In genomic region chr19:55673889-55674288, GRCh38 we compare ENCODE assay signal across 11 cellular contexts. TPM values are rescaled to one million over a fixed set of nuclear protein-coding genes. Genes with fewer than 3 reads are reported as not detected.
A peak's percentile ranks its signal among the peaks of the same experiment; 100 is the strongest.
DNase-seq lines count a peak whose midpoint lies in the region; ATAC-seq and TF ChIP-seq lines count a peak whose summit lies in the region.
"Had no signal": no experiment of that assay in that cellular context is flagged by ENCODE, and none has a peak within 500 bp of the region (broad histone marks: within the 10 kb centered on the region; RNA-seq: fewer than 3 reads in every experiment).

No MANE protein-coding gene starts in this region.

- POLR2A ChIA-PET in CD8-positive, alpha-beta T cell (lab: Charles Lee) = interaction anchor here (1.3 kb wide), 1 partner anchor 27 kb away, joined by 4 read pairs; no protein-coding TSS in a partner anchor
- POLR2A ChIA-PET in activated naive CD8-positive, alpha-beta T cell treated with anti-CD3 and anti-CD28 coated beads, Interleukin-2, amount 10 ng/mL, durations not matched to agents 7 days and 5 days (lab: Charles Lee) = interaction anchor here (0.5 kb wide), 1 partner anchor 54 kb away, joined by 3 read pairs; no protein-coding TSS in a partner anchor
- POLR2A ChIA-PET in naive thymus-derived CD8-positive, alpha-beta T cell (lab: Charles Lee) = interaction anchor here (0.7 to 1.5 kb wide), 5 partner anchors 17 to 73 kb away, joined by 3 to 8 read pairs (median 4); partner anchors contain the start of gene U2AF2

- ATAC-seq in CD8-positive, alpha-beta T cell = no peak
- ATAC-seq in activated naive CD8-positive, alpha-beta T cell treated with anti-CD3 and anti-CD28 coated beads, Interleukin-2, amount 10 ng/mL, durations not matched to agents 7 days and 5 days (ENCODE audit: low read depth) = no peak
- ATAC-seq in naive thymus-derived CD8-positive, alpha-beta T cell = no peak
- no peak for ATAC-seq in HG02642 (IDR thresholded peaks at IDR 0.05; ENCODE audit: poor library complexity, unreplicated experiment)
- ATAC-seq in HG02870 (IDR thresholded peaks at IDR 0.05; ENCODE audit: unreplicated experiment) = no peak
- ATAC-seq: left colon had no signal

- H3K36me3 ChIP-seq in CD8-positive, alpha-beta T cell (ENCODE audit: insufficient read depth, low read length) = peaks cover 35% of the 10 kb centered on the region
- H3K36me3 ChIP-seq in HUES64 (ENCODE audit: insufficient read depth, low read length) = peaks cover 46% of the 10 kb centered on the region

- peaks cover 46% of the 10 kb centered on the region for H3K4me1 ChIP-seq in CD8-positive, alpha-beta T cell (ENCODE audit: insufficient read depth, low read length)
- peaks cover 17% of the 10 kb centered on the region for H3K4me1 ChIP-seq in HUES64 (ENCODE audit: insufficient read depth, low read length)

- H3K9me3 ChIP-seq in CD8-positive, alpha-beta T cell (ENCODE audit: low read length) = no peaks in the 10 kb centered on the region
- no peaks in the 10 kb centered on the region for H3K9me3 ChIP-seq in HUES64 (ENCODE audit: insufficient read depth, low read depth, low read length)

- peaks cover 64% of the 10 kb centered on the region for H3K36me3 Mint-ChIP-seq in CD8-positive, alpha-beta T cell
- peaks cover 10% of the 10 kb centered on the region for H3K36me3 Mint-ChIP-seq in activated naive CD8-positive, alpha-beta T cell treated with anti-CD3 and anti-CD28 coated beads, Interleukin-2, amount 10 ng/mL, durations not matched to agents 7 days and 5 days
- peaks cover 2 to 63% (median 4%) of the 10 kb centered on the region in 3 donors for H3K36me3 Mint-ChIP-seq in naive thymus-derived CD8-positive, alpha-beta T cell

- no peaks in the 10 kb centered on the region for H3K27me3 Mint-ChIP-seq in CD8-positive, alpha-beta T cell (ENCODE audit: low read depth)
- H3K27me3 Mint-ChIP-seq in activated naive CD8-positive, alpha-beta T cell treated with anti-CD3 and anti-CD28 coated beads, Interleukin-2, amount 10 ng/mL, durations not matched to agents 7 days and 5 days = no peaks in the 10 kb centered on the region
- H3K27me3 Mint-ChIP-seq in naive thymus-derived CD8-positive, alpha-beta T cell = no peaks in the 10 kb centered on the region

- H3K27me3 ChIP-seq in CD8-positive, alpha-beta T cell (ENCODE audit: insufficient read depth, low read length) = no peaks in the 10 kb centered on the region
- H3K27me3 ChIP-seq in HUES64 (ENCODE audit: insufficient read depth, low read length) = no peaks in the 10 kb centered on the region

- H3K27ac ChIP-seq in CD8-positive, alpha-beta T cell (ENCODE audit: low read depth, low read length) = no peak overlapping the region
- peak overlapping the region; percentile 76; the same call in 1 of the 2 replicates for H3K27ac ChIP-seq in HUES64 (ENCODE audit: low read depth, low read length)

- CTCF ChIA-PET in CD8-positive, alpha-beta T cell (lab: Charles Lee) = interaction anchor here (1.1 kb wide), 1 partner anchor 15 kb away, joined by 3 read pairs; no protein-coding TSS in a partner anchor

- 0 out of 2 replicates have a peak overlapping the region, but pooled peaks have one; percentile 23 for H3K9ac ChIP-seq in HUES64 (ENCODE audit: low read depth, low read length)

- peak overlapping the region; percentile 64 for H3K4me3 Mint-ChIP-seq in CD8-positive, alpha-beta T cell
- no peak overlapping the region for H3K4me3 Mint-ChIP-seq in activated naive CD8-positive, alpha-beta T cell treated with anti-CD3 and anti-CD28 coated beads, Interleukin-2, amount 10 ng/mL, durations not matched to agents 7 days and 5 days
- peak overlapping the region; percentile 1 to 98 (median 42) for H3K4me3 Mint-ChIP-seq in naive thymus-derived CD8-positive, alpha-beta T cell

- H3K9me3 Mint-ChIP-seq in CD8-positive, alpha-beta T cell = no peaks in the 10 kb centered on the region
- H3K9me3 Mint-ChIP-seq in activated naive CD8-positive, alpha-beta T cell treated with anti-CD3 and anti-CD28 coated beads, Interleukin-2, amount 10 ng/mL, durations not matched to agents 7 days and 5 days = no peaks in the 10 kb centered on the region
- H3K9me3 Mint-ChIP-seq in naive thymus-derived CD8-positive, alpha-beta T cell = no peaks in the 10 kb centered on the region

- 93% methylated on average over 8 of the region's 15 CpGs for WGBS in HUES64

- H3K4me3 ChIP-seq in CD8-positive, alpha-beta T cell (ENCODE audit: low read depth, low read length) = no peak overlapping the region
- peak overlapping the region; percentile 98; the same call in 1 of the 2 replicates for H3K4me3 ChIP-seq in HUES64 (ENCODE audit: low read length)

- H3K27ac Mint-ChIP-seq in CD8-positive, alpha-beta T cell = peak overlapping the region; percentile 60
- peak overlapping the region; percentile 62 for H3K27ac Mint-ChIP-seq in activated naive CD8-positive, alpha-beta T cell treated with anti-CD3 and anti-CD28 coated beads, Interleukin-2, amount 10 ng/mL, durations not matched to agents 7 days and 5 days
- peak overlapping the region in 9 of 10 donors; percentile 58 to 93 (median 89) for H3K27ac Mint-ChIP-seq in naive thymus-derived CD8-positive, alpha-beta T cell

- intact Hi-C loops in CD8-positive, alpha-beta T cell (cut with DNase I, micrococcal nuclease) = loop anchor here in 1 of 2 experiments (2.0 to 10.0 kb wide), 3 partner anchors 39 to 1229 kb away; partner anchors contain the start of gene LENG8
- intact Hi-C loops in posterior cingulate gyrus (cut with DNase I) = no loop called here

- DNase-seq in CD8-positive, alpha-beta T cell = no peak
- no peak for DNase-seq in activated naive CD8-positive, alpha-beta T cell treated with anti-CD3 and anti-CD28 coated beads, Interleukin-2, amount 10 ng/mL, durations not matched to agents 7 days and 5 days
- DNase-seq in naive thymus-derived CD8-positive, alpha-beta T cell = no peak
- DNase-seq in posterior cingulate gyrus = no peak
- DNase-seq in kidney tubule cell (ENCODE audit: low spot score) = no peak
- DNase-seq: anterior cingulate cortex, left colon, MV-4-11 had no signal

- H3K4me1 Mint-ChIP-seq in CD8-positive, alpha-beta T cell (ENCODE audit: low read depth) = peaks cover 57% of the 10 kb centered on the region
- peaks cover 33% of the 10 kb centered on the region for H3K4me1 Mint-ChIP-seq in activated naive CD8-positive, alpha-beta T cell treated with anti-CD3 and anti-CD28 coated beads, Interleukin-2, amount 10 ng/mL, durations not matched to agents 7 days and 5 days
- peaks cover 37 to 75% (median 66%) of the 10 kb centered on the region in 4 donors for H3K4me1 Mint-ChIP-seq in naive thymus-derived CD8-positive, alpha-beta T cell

- no peak for TF ChIP-seq CTCF in CD8-positive, alpha-beta T cell (IDR thresholded peaks at IDR 0.05)

RNA-seq across cellular contexts. Expression of gene EPN1, which starts 1.1 kb away (rescaled TPM):
- 10 to 100 TPM; 41.1 to 45.2 TPM for total RNA-seq in CD8-positive, alpha-beta T cell
- 83.3 TPM for polyA plus RNA-seq in HUES64 (2013, experiment 1 of 2)
- 87.1 TPM for polyA plus RNA-seq in HUES64 (2013, experiment 2 of 2)
- 10 to 100 TPM; 55.3 to 58.2 TPM for total RNA-seq in activated naive CD8-positive, alpha-beta T cell treated with anti-CD3 and anti-CD28 coated beads, Interleukin-2, amount 10 ng/mL, durations not matched to agents 7 days and 5 days
- total RNA-seq in naive thymus-derived CD8-positive, alpha-beta T cell = 10 to 100 TPM; 49.5 to 52.2 TPM
- polyA plus RNA-seq in naive thymus-derived CD8-positive, alpha-beta T cell = 10 to 100 TPM in 1 of 3 donors, 1 to 10 TPM in 2; 5.5 to 15.8 (median 7.5) TPM

RNA-seq across cellular contexts. Expression of gene U2AF2, which starts 19.1 kb away (rescaled TPM):
- 100 to 1,000 TPM; 197 to 201 TPM for total RNA-seq in CD8-positive, alpha-beta T cell
- 201 TPM for polyA plus RNA-seq in HUES64 (2013, experiment 1 of 2)
- 158 TPM for polyA plus RNA-seq in HUES64 (2013, experiment 2 of 2)
- total RNA-seq in activated naive CD8-positive, alpha-beta T cell treated with anti-CD3 and anti-CD28 coated beads, Interleukin-2, amount 10 ng/mL, durations not matched to agents 7 days and 5 days = 100 to 1,000 TPM; 257 to 267 TPM
- 100 to 1,000 TPM; 284 to 289 TPM for total RNA-seq in naive thymus-derived CD8-positive, alpha-beta T cell
- polyA plus RNA-seq in naive thymus-derived CD8-positive, alpha-beta T cell = 10 to 100 TPM in 1 of 3 donors, 1 to 10 TPM in 2; 6.6 to 10.6 (median 8.1) TPM

RNA-seq across cellular contexts. Expression of gene CCDC106, which starts 25.9 kb away (rescaled TPM):
- 1 to 10 TPM; 1.3 to 2.6 TPM for total RNA-seq in CD8-positive, alpha-beta T cell
- 8.7 TPM for polyA plus RNA-seq in HUES64 (2013, experiment 1 of 2)
- polyA plus RNA-seq in HUES64 (2013, experiment 2 of 2) = 12.6 TPM
- total RNA-seq in activated naive CD8-positive, alpha-beta T cell treated with anti-CD3 and anti-CD28 coated beads, Interleukin-2, amount 10 ng/mL, durations not matched to agents 7 days and 5 days = 10 to 100 TPM; 12.1 to 13.4 TPM
- 1 to 10 TPM; 5.3 to 8.3 TPM for total RNA-seq in naive thymus-derived CD8-positive, alpha-beta T cell
- 1 to 10 TPM; 2.6 to 4.4 (median 4.3) TPM for polyA plus RNA-seq in naive thymus-derived CD8-positive, alpha-beta T cell

RNA-seq across cellular contexts. Expression of gene ZNF581, which starts 30.4 kb away (rescaled TPM):
- total RNA-seq in CD8-positive, alpha-beta T cell = 10 to 100 TPM; 25.6 to 25.7 TPM
- 34.8 TPM for polyA plus RNA-seq in HUES64 (2013, experiment 1 of 2)
- polyA plus RNA-seq in HUES64 (2013, experiment 2 of 2) = 47.0 TPM
- 10 to 100 TPM; 28.6 to 31.7 TPM for total RNA-seq in activated naive CD8-positive, alpha-beta T cell treated with anti-CD3 and anti-CD28 coated beads, Interleukin-2, amount 10 ng/mL, durations not matched to agents 7 days and 5 days
- total RNA-seq in naive thymus-derived CD8-positive, alpha-beta T cell = 10 to 100 TPM; 33.8 to 36.3 TPM
- 10 to 100 TPM; 21.2 to 35.9 (median 34.9) TPM for polyA plus RNA-seq in naive thymus-derived CD8-positive, alpha-beta T cell

RNA-seq across cellular contexts. Expression of gene ZNF580, which starts 33.1 kb away (rescaled TPM):
- total RNA-seq in CD8-positive, alpha-beta T cell = 10 to 100 TPM; 30.1 to 32.0 TPM
- polyA plus RNA-seq in HUES64 (2013, experiment 1 of 2) = 15.0 TPM
- polyA plus RNA-seq in HUES64 (2013, experiment 2 of 2) = 21.9 TPM
- total RNA-seq in activated naive CD8-positive, alpha-beta T cell treated with anti-CD3 and anti-CD28 coated beads, Interleukin-2, amount 10 ng/mL, durations not matched to agents 7 days and 5 days = 10 to 100 TPM; 56.6 to 59.8 TPM
- total RNA-seq in naive thymus-derived CD8-positive, alpha-beta T cell = 100 to 1,000 TPM; 110 to 111 TPM
- polyA plus RNA-seq in naive thymus-derived CD8-positive, alpha-beta T cell = 10 to 100 TPM; 15.3 to 21.7 (median 20.3) TPM
